In the genomic region with DNA sequence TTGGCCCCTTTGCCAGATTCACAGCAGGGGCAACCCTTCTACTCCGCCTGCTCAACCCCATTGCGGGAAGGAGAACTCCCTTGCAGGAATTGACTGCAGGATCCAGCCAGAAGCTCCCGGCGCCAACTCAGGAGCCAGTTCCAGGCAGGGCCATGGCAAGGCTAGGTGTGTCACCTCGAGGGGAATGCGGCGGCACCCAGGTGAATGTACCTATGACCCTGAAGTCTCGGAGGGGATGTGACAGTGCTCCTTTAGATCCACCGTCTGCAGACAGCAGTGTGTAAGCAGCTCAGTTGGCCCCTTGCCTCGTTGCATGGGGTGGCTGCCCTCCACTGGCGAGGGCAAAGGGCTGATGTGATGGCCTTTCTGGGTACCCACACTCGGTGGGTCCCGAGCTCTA, we compare ENCODE assay signal across 25 cellular contexts.
"Had no signal": no experiment of that assay in that cellular context is flagged by ENCODE, and none has a peak within 500 bp of the region (broad histone marks: within the 10 kb centered on the region; RNA-seq: fewer than 3 reads in every experiment).

No MANE protein-coding gene starts in this region.

- FAIRE-seq: endometrium, islet of Langerhans, keratinocyte had no signal

- DNase-seq: colonic mucosa; cortex of kidney; effector CD8-positive, alpha-beta T cell; effector memory CD8-positive, alpha-beta T cell; endodermal cell; erythroblast; esophagus squamous epithelium; foreskin fibroblast; foreskin melanocyte; gastrocnemius medialis; glutamatergic neuron; head of caudate nucleus; heart right ventricle; hippocampal formation; kidney glomerular epithelial cell; left colon; left ventricle myocardium superior; lower lobe of right lung; mesendoderm; midbrain had no signal

- H3K27ac ChIP-seq: colonic mucosa, epithelial cell of prostate, esophagus squamous epithelium, gastrocnemius medialis, heart right ventricle, left lung, lower lobe of right lung had no signal

- H3K9me3 ChIP-seq: colonic mucosa, esophagus squamous epithelium, gastrocnemius medialis, lower lobe of right lung had no signal

- H3K4me1 ChIP-seq: colonic mucosa, esophagus squamous epithelium, gastrocnemius medialis, heart right ventricle, left lung, lower lobe of right lung had no signal

- H3K36me3 ChIP-seq: colonic mucosa, esophagus squamous epithelium, gastrocnemius medialis, heart right ventricle, left lung, lower lobe of right lung had no signal

- H3K27me3 ChIP-seq: colonic mucosa, esophagus squamous epithelium, gastrocnemius medialis, heart right ventricle, left lung had no signal

- H3K4me3 ChIP-seq: colonic mucosa, esophagus squamous epithelium, gastrocnemius medialis, heart right ventricle, left lung, lower lobe of right lung had no signal
